Comparison of ENCODE assay signal across 23 cellular contexts in the genomic region with DNA sequence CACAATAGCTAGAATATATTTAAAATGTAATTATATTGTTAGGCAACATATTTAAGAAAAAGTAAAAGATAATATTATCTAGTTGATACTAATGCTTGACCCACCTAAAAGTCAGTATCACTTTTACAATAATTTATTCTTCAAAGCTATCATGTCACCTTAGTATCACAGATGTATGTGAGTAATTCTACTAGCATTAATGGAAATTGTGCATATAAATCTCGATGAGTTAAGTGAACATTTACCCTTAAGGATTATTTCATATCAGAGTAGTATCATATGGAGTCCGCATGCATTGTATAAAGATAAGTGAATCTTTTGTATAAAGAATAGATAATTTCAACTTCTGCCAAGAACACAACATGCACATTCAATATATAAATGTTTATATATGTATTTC.
"Had no signal": no experiment of that assay in that cellular context is flagged by ENCODE, and none has a peak within 500 bp of the region (broad histone marks: within the 10 kb centered on the region; RNA-seq: fewer than 3 reads in every experiment).

No MANE protein-coding gene starts in this region.

- ATAC-seq: natural killer cell; psoas muscle; right cardiac atrium; right lobe of liver; stimulated activated effector memory CD8-positive, alpha-beta T cell treated with anti-CD3 and anti-CD28 coated beads, Interleukin-12 subunit alpha, Interleukin-12 subunit beta, amount 100 ng/mL, for 72 hours; stimulated activated naive B cell treated with anti-CD40 and anti-IgM and Interleukin-4, amounts not matched to agents 10 μg/mL and 1 μg/mL and 100 μg/mL, for 72 hours; stimulated activated naive CD8-positive, alpha-beta T cell treated with anti-CD3 and anti-CD28 coated beads, Interleukin-15, amount 100 ng/mL, for 72 hours; stimulated activated naive CD8-positive, alpha-beta T cell treated with anti-CD3 and anti-CD28 coated beads, Interleukin-15, Interleukin-2, amounts not matched to agents 100 U/mL and 50 U/mL, for 24 hours; upper lobe of right lung had no signal

- FAIRE-seq: small intestine had no signal

- DNase-seq: natural killer cell; occipital lobe; ovary; posterior cingulate gyrus; psoas muscle; right cardiac atrium; right lobe of liver; sigmoid colon; small intestine; stimulated activated CD4-positive, alpha-beta T cell treated with anti-CD3 and anti-CD28 coated beads, Interleukin-15, amount 100 ng/mL, for 24 hours; stimulated activated CD4-positive, alpha-beta T cell treated with anti-CD3 and anti-CD28 coated beads, Interleukin-2, amount 100 ng/mL, for 24 hours; stimulated activated CD4-positive, alpha-beta T cell treated with anti-CD3 and anti-CD28 coated beads, Interleukin-2, amount 100 ng/mL, for 48 hours; stimulated activated CD4-positive, alpha-beta T cell treated with anti-CD3 and anti-CD28 coated beads, Interleukin-4, amount 100 ng/mL, for 24 hours; stimulated activated naive B cell treated with anti-CD40 and anti-IgM and Interleukin-4, amounts not matched to agents 10 μg/mL and 1 μg/mL and 100 μg/mL, for 72 hours; stimulated activated naive CD8-positive, alpha-beta T cell treated with anti-CD3 and anti-CD28 coated beads, Interleukin-15, amount 100 ng/mL, for 72 hours; stimulated activated naive CD8-positive, alpha-beta T cell treated with anti-CD3 and anti-CD28 coated beads, Interleukin-15, Interleukin-2, amounts not matched to agents 100 U/mL and 50 U/mL, for 24 hours; substantia nigra; testis; tibial artery; transverse colon; upper lobe of right lung; uterus had no signal
